28 cellular contexts compared by ENCODE assay signal in the genomic region with DNA sequence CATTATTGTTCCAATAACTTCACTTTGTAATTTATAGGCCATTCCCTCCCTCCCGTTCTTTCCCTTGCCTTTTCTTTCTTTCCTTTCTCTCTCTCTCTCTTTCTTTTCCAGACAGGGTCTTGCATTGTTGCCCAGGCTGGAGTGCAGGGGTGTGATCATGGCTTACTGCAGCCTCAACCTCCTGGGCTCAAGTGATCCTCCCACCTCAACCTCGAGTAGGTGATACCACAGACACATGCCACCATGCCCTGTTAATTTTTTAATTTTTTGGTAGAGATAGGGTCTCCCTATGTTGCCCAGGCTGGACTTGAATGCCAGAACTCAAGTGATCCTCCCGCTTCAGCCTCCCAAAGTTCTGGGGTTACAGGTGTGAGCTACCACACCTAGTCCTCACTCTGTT.
"Had no signal": no experiment of that assay in that cellular context is flagged by ENCODE, and none has a peak within 500 bp of the region (broad histone marks: within the 10 kb centered on the region; RNA-seq: fewer than 3 reads in every experiment).

No MANE protein-coding gene starts in this region.

- H3K36me3 Mint-ChIP-seq: activated naive CD4-positive, alpha-beta T cell treated with anti-CD3 and anti-CD28 coated beads, Interleukin-2, amount 50 U/mL, for 72 hours; activated naive CD8-positive, alpha-beta T cell treated with anti-CD3 and anti-CD28 coated beads, Interleukin-2, amount 10 ng/mL, durations not matched to agents 7 days and 5 days had no signal

- H3K27ac Mint-ChIP-seq: activated CD4-positive, alpha-beta memory T cell treated with anti-CD3 and anti-CD28 coated beads, Interleukin-2, amount 10 ng/mL, durations not matched to agents 7 days and 5 days; activated CD4-positive, alpha-beta T cell treated with anti-CD3 and anti-CD28 coated beads, Interleukin-2, amount 10 ng/mL, durations not matched to agents 7 days and 5 days; activated naive CD4-positive, alpha-beta T cell treated with anti-CD3 and anti-CD28 coated beads for 36 hours; activated naive CD4-positive, alpha-beta T cell treated with anti-CD3 and anti-CD28 coated beads, Interleukin-2, amount 50 U/mL, for 72 hours; activated naive CD8-positive, alpha-beta T cell treated with anti-CD3 and anti-CD28 coated beads, Interleukin-2, amount 10 ng/mL, durations not matched to agents 7 days and 5 days; activated T-cell treated with anti-CD3 and anti-CD28 coated beads, Interleukin-2, amount 50 U/mL, for 24 hours; activated T-cell treated with anti-CD3 and anti-CD28 coated beads, Interleukin-2, amount 50 U/mL, for 72 hours; dendritic cell treated with granulocyte-macrophage colony-stimulating factor and Interleukin-4, amounts not matched to agents 40 ng/mL and 50 ng/mL, for 4 days; endodermal cell; T-helper 17 cell; T-helper 2 cell treated with Interferon-gamma antibody and Interleukin-4, amounts not matched to agents 5 μg/mL and 100 μg/mL, for 36 hours had no signal

- H3K4me1 Mint-ChIP-seq: activated CD4-positive, alpha-beta memory T cell treated with anti-CD3 and anti-CD28 coated beads, Interleukin-2, amount 10 ng/mL, durations not matched to agents 7 days and 5 days; activated CD4-positive, alpha-beta T cell treated with anti-CD3 and anti-CD28 coated beads, Interleukin-2, amount 10 ng/mL, durations not matched to agents 7 days and 5 days; activated naive CD8-positive, alpha-beta T cell treated with anti-CD3 and anti-CD28 coated beads, Interleukin-2, amount 10 ng/mL, durations not matched to agents 7 days and 5 days; endodermal cell had no signal

- H3K9me3 Mint-ChIP-seq: activated CD4-positive, alpha-beta memory T cell treated with anti-CD3 and anti-CD28 coated beads, Interleukin-2, amount 10 ng/mL, durations not matched to agents 7 days and 5 days; activated CD4-positive, alpha-beta T cell treated with anti-CD3 and anti-CD28 coated beads, Interleukin-2, amount 10 ng/mL, durations not matched to agents 7 days and 5 days; activated naive CD4-positive, alpha-beta T cell treated with anti-CD3 and anti-CD28 coated beads for 36 hours; activated naive CD4-positive, alpha-beta T cell treated with anti-CD3 and anti-CD28 coated beads, Interleukin-2, amount 50 U/mL, for 72 hours; activated naive CD8-positive, alpha-beta T cell treated with anti-CD3 and anti-CD28 coated beads, Interleukin-2, amount 10 ng/mL, durations not matched to agents 7 days and 5 days; activated T-cell treated with anti-CD3 and anti-CD28 coated beads, Interleukin-2, amount 50 U/mL, for 24 hours; activated T-cell treated with anti-CD3 and anti-CD28 coated beads, Interleukin-2, amount 50 U/mL, for 72 hours; dendritic cell treated with granulocyte-macrophage colony-stimulating factor and Interleukin-4, amounts not matched to agents 40 ng/mL and 50 ng/mL, for 4 days; endodermal cell; T-helper 2 cell treated with Interferon-gamma antibody and Interleukin-4, amounts not matched to agents 5 μg/mL and 100 μg/mL, for 36 hours had no signal

- H3K9me3 ChIP-seq: ascending aorta, heart left ventricle had no signal

- DNase-seq: activated CD4-positive, alpha-beta memory T cell treated with anti-CD3 and anti-CD28 coated beads, Interleukin-2, amount 10 ng/mL, durations not matched to agents 7 days and 5 days; activated CD4-positive, alpha-beta T cell treated with anti-CD3 and anti-CD28 coated beads for 1 hour; activated CD4-positive, alpha-beta T cell treated with anti-CD3 and anti-CD28 coated beads for 4 hours; activated CD4-positive, alpha-beta T cell treated with anti-CD3 and anti-CD28 coated beads, Interleukin-2, amount 10 ng/mL, durations not matched to agents 7 days and 5 days; activated CD4-positive, alpha-beta T cell treated with anti-CD3 and anti-CD28 coated beads, Interleukin-2, amount 50 U/mL, for 4 hours; activated CD8-positive, alpha-beta memory T cell treated with anti-CD3 and anti-CD28 coated beads, Interleukin-2, amount 50 U/mL, for 48 hours; activated effector memory CD4-positive, alpha-beta T cell treated with Interleukin-2 at 50 U/mL for 16 hours; activated gamma-delta T cell treated with Interleukin-2 at 50 U/mL for 16 hours; activated naive CD4-positive, alpha-beta T cell treated with anti-CD3 and anti-CD28 coated beads for 36 hours; activated naive CD8-positive, alpha-beta T cell treated with anti-CD3 and anti-CD28 coated beads, Interleukin-2, amount 10 ng/mL, durations not matched to agents 7 days and 5 days; activated T-cell treated with anti-CD3 and anti-CD28 coated beads for 4 hours; activated T-cell treated with anti-CD3 and anti-CD28 coated beads, Interleukin-2, amount 50 U/mL, for 24 hours; activated T-cell treated with anti-CD3 and anti-CD28 coated beads, Interleukin-2, amount 50 U/mL, for 72 hours; dorsolateral prefrontal cortex; effector memory CD4-positive, alpha-beta T cell; endodermal cell; foreskin fibroblast; glutamatergic neuron; heart left ventricle; T-helper 1 cell; T-helper 17 cell; T1000 had no signal

- H3K36me3 ChIP-seq: heart left ventricle had no signal

- H3K4me3 Mint-ChIP-seq: activated CD4-positive, alpha-beta memory T cell treated with anti-CD3 and anti-CD28 coated beads, Interleukin-2, amount 10 ng/mL, durations not matched to agents 7 days and 5 days; activated CD4-positive, alpha-beta T cell treated with anti-CD3 and anti-CD28 coated beads, Interleukin-2, amount 10 ng/mL, durations not matched to agents 7 days and 5 days; activated naive CD4-positive, alpha-beta T cell treated with anti-CD3 and anti-CD28 coated beads for 36 hours; activated naive CD8-positive, alpha-beta T cell treated with anti-CD3 and anti-CD28 coated beads, Interleukin-2, amount 10 ng/mL, durations not matched to agents 7 days and 5 days; activated T-cell treated with anti-CD3 and anti-CD28 coated beads, Interleukin-2, amount 50 U/mL, for 24 hours; activated T-cell treated with anti-CD3 and anti-CD28 coated beads, Interleukin-2, amount 50 U/mL, for 72 hours; dendritic cell treated with granulocyte-macrophage colony-stimulating factor and Interleukin-4, amounts not matched to agents 40 ng/mL and 50 ng/mL, for 4 days; endodermal cell; T-helper 17 cell; T-helper 2 cell treated with Interferon-gamma antibody and Interleukin-4, amounts not matched to agents 5 μg/mL and 100 μg/mL, for 36 hours had no signal

- H3K27me3 ChIP-seq: ascending aorta, dorsolateral prefrontal cortex, heart left ventricle had no signal

- H3K4me3 ChIP-seq: ascending aorta, coronary artery, heart left ventricle had no signal

- ATAC-seq: activated naive CD4-positive, alpha-beta T cell treated with anti-CD3 and anti-CD28 coated beads, Interleukin-2, amount 50 U/mL, for 72 hours; activated T-cell treated with anti-CD3 and anti-CD28 coated beads, Interleukin-2, amount 50 U/mL, for 72 hours; esophagus mucosa; heart left ventricle; T-helper 17 cell had no signal

- H3K27ac ChIP-seq: ascending aorta, coronary artery, heart left ventricle had no signal

- H3K27me3 Mint-ChIP-seq: activated CD4-positive, alpha-beta memory T cell treated with anti-CD3 and anti-CD28 coated beads, Interleukin-2, amount 10 ng/mL, durations not matched to agents 7 days and 5 days; activated CD4-positive, alpha-beta T cell treated with anti-CD3 and anti-CD28 coated beads, Interleukin-2, amount 10 ng/mL, durations not matched to agents 7 days and 5 days; activated naive CD8-positive, alpha-beta T cell treated with anti-CD3 and anti-CD28 coated beads, Interleukin-2, amount 10 ng/mL, durations not matched to agents 7 days and 5 days; activated T-cell treated with anti-CD3 and anti-CD28 coated beads, Interleukin-2, amount 50 U/mL, for 24 hours; dendritic cell treated with granulocyte-macrophage colony-stimulating factor and Interleukin-4, amounts not matched to agents 40 ng/mL and 50 ng/mL, for 4 days; T-helper 17 cell had no signal

- H3K4me1 ChIP-seq: ascending aorta had no signal
